In genomic region chr7:143487566-143487965, GRCh38 we compare ENCODE assay signal across 13 cellular contexts. TPM values are rescaled to one million over a fixed set of nuclear protein-coding genes. Genes with fewer than 3 reads are reported as not detected.
DNase-seq lines count a peak whose midpoint lies in the region; ATAC-seq and TF ChIP-seq lines count a peak whose summit lies in the region.
"Had no signal": no experiment of that assay in that cellular context is flagged by ENCODE, and none has a peak within 500 bp of the region (broad histone marks: within the 10 kb centered on the region; RNA-seq: fewer than 3 reads in every experiment).

No MANE protein-coding gene starts in this region.

- H3K4me1 ChIP-seq in body of pancreas (no peaks in the 10 kb centered on the region), lower lobe of right lung (peaks cover 23% of the 10 kb centered on the region), OCI-LY7 (ENCODE audit: insufficient read depth, low read length, poor library complexity, severe bottlenecking) (no peaks in the 10 kb centered on the region)

- WGBS in body of pancreas, 2 donors, result 53 to 60% methylated on average over 5 of the region's 5 CpGs

- peak; percentile 39 for DNase-seq in AG08395 (ENCODE audit: low spot score)
- peak in 3 of 4 donors; percentile 25 to 71 (median 26) for DNase-seq in body of pancreas
- peak; percentile 55 for DNase-seq in lower lobe of right lung
- DNase-seq in NCI-H82 (lab: John Stamatoyannopoulos, UW), result no peak
- DNase-seq in OCI-LY7 (ENCODE audit: low spot score), result no peak
- DNase-seq in GM19238 (ENCODE audit: insufficient read length, low spot score), result no peak
- DNase-seq: activated CD4-positive, alpha-beta T cell treated with anti-CD3 and anti-CD28 coated beads for 1 hour; C1 segment of cervical spinal cord; immature natural killer cell; NCI-H526 treated with DMSO at 0.1 percent for 48 hours had no signal

- H3K79me2 ChIP-seq in OCI-LY7 (ENCODE audit: insufficient read depth, low read depth, low read length), result no peaks in the 10 kb centered on the region

- H3K36me3 Mint-ChIP-seq in stimulated activated memory B cell treated with anti-CD40 and anti-IgM and Interleukin-4, amounts not matched to agents 10 μg/mL and 1 μg/mL and 100 μg/mL, for 72 hours, result no peaks in the 10 kb centered on the region
- H3K36me3 Mint-ChIP-seq: immature natural killer cell had no signal

- H3K4me3 ChIP-seq in body of pancreas (no peak overlapping the region), lower lobe of right lung (no peak overlapping the region), OCI-LY7 (ENCODE audit: low read depth, low read length, poor library complexity, severe bottlenecking) (no peak overlapping the region)

- CTCF ChIA-PET in OCI-LY7 (lab: Charles Lee; ENCODE audit: unreplicated experiment), result no interaction called here

- H3K4me2 ChIP-seq in OCI-LY7 (ENCODE audit: low read length), result no peak overlapping the region

- peak overlapping the region in 1 of 4 donors; percentile 55 for H3K27ac ChIP-seq in body of pancreas
- H3K27ac ChIP-seq in lower lobe of right lung, result peak overlapping the region; percentile 61
- H3K27ac ChIP-seq in OCI-LY7 (ENCODE audit: low read depth, low read length, poor library complexity, severe bottlenecking), result no peak overlapping the region

- H3K9me3 ChIP-seq in body of pancreas, result no peaks in the 10 kb centered on the region
- H3K9me3 ChIP-seq in lower lobe of right lung, result no peaks in the 10 kb centered on the region
- no peaks in the 10 kb centered on the region for H3K9me3 ChIP-seq in OCI-LY7 (ENCODE audit: low read length)

- H3K27me3 ChIP-seq in body of pancreas, result no peaks in the 10 kb centered on the region
- H3K27me3 ChIP-seq in lower lobe of right lung (ENCODE audit: low read depth), result no peaks in the 10 kb centered on the region

- no peaks in the 10 kb centered on the region for H4K20me1 ChIP-seq in OCI-LY7 (ENCODE audit: insufficient read depth, low read length)

- H3K27me3 Mint-ChIP-seq in stimulated activated memory B cell treated with anti-CD40 and anti-IgM and Interleukin-4, amounts not matched to agents 10 μg/mL and 1 μg/mL and 100 μg/mL, for 72 hours, result peaks cover 33% of the 10 kb centered on the region

- POLR2A ChIA-PET in OCI-LY7 (lab: Charles Lee), result no interaction called here

- H3K4me1 Mint-ChIP-seq in stimulated activated memory B cell treated with anti-CD40 and anti-IgM and Interleukin-4, amounts not matched to agents 10 μg/mL and 1 μg/mL and 100 μg/mL, for 72 hours, result peaks cover 7% of the 10 kb centered on the region
- H3K4me1 Mint-ChIP-seq: immature natural killer cell had no signal

- no peaks in the 10 kb centered on the region for H3K9me2 ChIP-seq in OCI-LY7 (ENCODE audit: insufficient read depth, low read length)

- ATAC-seq in HG03135 (IDR thresholded peaks at IDR 0.05; ENCODE audit: unreplicated experiment), result peak; percentile 56
- ATAC-seq in body of pancreas, result peak; percentile 40
- ATAC-seq in lower lobe of right lung, result peak; percentile 62 to 71
- ATAC-seq in stimulated activated memory B cell treated with anti-CD40 and anti-IgM and Interleukin-4, amounts not matched to agents 10 μg/mL and 1 μg/mL and 100 μg/mL, for 72 hours, result no peak

- TF ChIP-seq CTCF in body of pancreas (IDR thresholded peaks at IDR 0.05) (no peak), lower lobe of right lung (IDR thresholded peaks at IDR 0.05) (no peak), OCI-LY7 (conservative IDR thresholded peaks at IDR 0.05; ENCODE audit: low read length) (no peak)

- no peaks in the 10 kb centered on the region for H3K9me3 Mint-ChIP-seq in stimulated activated memory B cell treated with anti-CD40 and anti-IgM and Interleukin-4, amounts not matched to agents 10 μg/mL and 1 μg/mL and 100 μg/mL, for 72 hours
- H3K9me3 Mint-ChIP-seq: immature natural killer cell had no signal

- TF ChIP-seq POLR2A in body of pancreas (IDR thresholded peaks at IDR 0.05), result no peak

- no peak overlapping the region for H3K4me3 Mint-ChIP-seq in stimulated activated memory B cell treated with anti-CD40 and anti-IgM and Interleukin-4, amounts not matched to agents 10 μg/mL and 1 μg/mL and 100 μg/mL, for 72 hours
- H3K4me3 Mint-ChIP-seq: immature natural killer cell had no signal

- BruUV-seq in OCI-LY7 (replicated peaks; lab: Mats Ljungman, UMichigan), result no TSS peak

- intact Hi-C loops in body of pancreas (cut with DNase I) (no loop called here), lower lobe of right lung (cut with DNase I) (no loop called here), OCI-LY7 (cut with micrococcal nuclease; ENCODE audit: unreplicated experiment) (no loop called here)

- no peak overlapping the region for H3K27ac Mint-ChIP-seq in stimulated activated memory B cell treated with anti-CD40 and anti-IgM and Interleukin-4, amounts not matched to agents 10 μg/mL and 1 μg/mL and 100 μg/mL, for 72 hours
- H3K27ac Mint-ChIP-seq: immature natural killer cell had no signal

- no peaks in the 10 kb centered on the region for H3K36me3 ChIP-seq in body of pancreas (replicated peaks in 1 of 2; ENCODE audit: insufficient read depth in 1 of 2, low read depth in 2 of 2)
- no peaks in the 10 kb centered on the region for H3K36me3 ChIP-seq in lower lobe of right lung
- no peaks in the 10 kb centered on the region for H3K36me3 ChIP-seq in OCI-LY7 (ENCODE audit: insufficient read depth, low read length)

- H2AFZ ChIP-seq in OCI-LY7 (ENCODE audit: low read length), result no peak overlapping the region

RNA-seq across cellular contexts. Expression of gene TAS2R41, which starts 9.9 kb away (rescaled TPM):
- not detected for total RNA-seq in body of pancreas
- not detected for total RNA-seq in lower lobe of right lung
- not detected in 2 replicates for total RNA-seq in OCI-LY7 (2014; rRNA removed; shearing (Covaris generic))
- not detected in 2 replicates for total RNA-seq in OCI-LY7 (2022)
- total RNA-seq: bronchial epithelial cell had no signal

RNA-seq across cellular contexts. Expression of gene TAS2R60, which starts 44.3 kb away (rescaled TPM):
- not detected for total RNA-seq in body of pancreas
- not detected for total RNA-seq in lower lobe of right lung
- total RNA-seq in OCI-LY7 (2014; rRNA removed; shearing (Covaris generic)), result not detected in 2 replicates
- not detected in 2 replicates for total RNA-seq in OCI-LY7 (2022)
- total RNA-seq: bronchial epithelial cell had no signal

Comparison
In these comparisons a context has a peak if more than half of its experiments do, and no peak if none do; other contexts are left out.
1. DNase-seq: peak in AG08395 (single experiment), body of pancreas (3 of 4) and lower lobe of right lung (single experiment); none in NCI-H82 (single experiment), OCI-LY7 (single experiment) and GM19238 (single experiment).